10 cellular contexts compared by ENCODE assay signal in genomic region chr17:76414334-76415295, GRCh38. TPM values are rescaled to one million over a fixed set of nuclear protein-coding genes. Genes with fewer than 3 reads are reported as not detected.
DNase-seq lines count a peak whose midpoint lies in the region; ATAC-seq and TF ChIP-seq lines count a peak whose summit lies in the region.
"Had no signal": no experiment of that assay in that cellular context is flagged by ENCODE, and none has a peak within 500 bp of the region (broad histone marks: within the 10 kb centered on the region; RNA-seq: fewer than 3 reads in every experiment).

No MANE protein-coding gene starts in this region.

- H3K4me1 Mint-ChIP-seq in HFFc6 (ENCODE audit: low read depth), result peaks cover 25% of the 10 kb centered on the region
- H3K4me1 Mint-ChIP-seq in stimulated activated effector memory CD8-positive, alpha-beta T cell treated with anti-CD3 and anti-CD28 coated beads, Interleukin-12 subunit alpha, Interleukin-12 subunit beta, amount 100 ng/mL, for 72 hours, result peaks cover 17% of the 10 kb centered on the region
- H3K4me1 Mint-ChIP-seq in activated naive CD4-positive, alpha-beta T cell treated with anti-CD3 and anti-CD28 coated beads for 36 hours (ENCODE audit: low read depth), result peaks cover 5% of the 10 kb centered on the region

- no peak for TF ChIP-seq CTCF in HFFc6 (IDR thresholded peaks at IDR 0.05)

- no peaks in the 10 kb centered on the region; the same call in none of the 2 replicates for H3K27me3 Mint-ChIP-seq in HFFc6 (ENCODE audit: insufficient read depth)
- no peaks in the 10 kb centered on the region for H3K27me3 Mint-ChIP-seq in activated naive CD4-positive, alpha-beta T cell treated with anti-CD3 and anti-CD28 coated beads for 36 hours (ENCODE audit: low read depth)

- no peak for ATAC-seq in stimulated activated effector memory CD8-positive, alpha-beta T cell treated with anti-CD3 and anti-CD28 coated beads, Interleukin-12 subunit alpha, Interleukin-12 subunit beta, amount 100 ng/mL, for 72 hours
- ATAC-seq in HG02885 (IDR thresholded peaks at IDR 0.05; ENCODE audit: poor library complexity, unreplicated experiment), result no peak
- no peak for ATAC-seq in HG02763 (IDR thresholded peaks at IDR 0.05; ENCODE audit: unreplicated experiment)
- ATAC-seq: activated T-cell treated with anti-CD3 and anti-CD28 coated beads, Interleukin-2, amount 50 U/mL, for 4 hours had no signal

- CTCF ChIA-PET in activated naive CD4-positive, alpha-beta T cell treated with anti-CD3 and anti-CD28 coated beads for 36 hours (lab: Charles Lee), result interaction anchor here (0.6 to 2.6 kb wide), 4 partner anchors 13 to 52 kb away, joined by 3 to 12 read pairs (median 3); partner anchors contain the start of gene UBE2O

- H3K4me3 Mint-ChIP-seq in HFFc6, result no peak overlapping the region
- no peak overlapping the region for H3K4me3 Mint-ChIP-seq in stimulated activated effector memory CD8-positive, alpha-beta T cell treated with anti-CD3 and anti-CD28 coated beads, Interleukin-12 subunit alpha, Interleukin-12 subunit beta, amount 100 ng/mL, for 72 hours
- H3K4me3 Mint-ChIP-seq in activated naive CD4-positive, alpha-beta T cell treated with anti-CD3 and anti-CD28 coated beads for 36 hours, result no peak overlapping the region
- H3K4me3 Mint-ChIP-seq: activated T-cell treated with anti-CD3 and anti-CD28 coated beads, Interleukin-2, amount 50 U/mL, for 4 hours had no signal

- peak overlapping the region; percentile 65 for H3K27ac Mint-ChIP-seq in HFFc6
- H3K27ac Mint-ChIP-seq in stimulated activated effector memory CD8-positive, alpha-beta T cell treated with anti-CD3 and anti-CD28 coated beads, Interleukin-12 subunit alpha, Interleukin-12 subunit beta, amount 100 ng/mL, for 72 hours, result peak overlapping the region; percentile 70
- H3K27ac Mint-ChIP-seq in activated naive CD4-positive, alpha-beta T cell treated with anti-CD3 and anti-CD28 coated beads for 36 hours, result no peak overlapping the region

- no peaks in the 10 kb centered on the region for H3K9me3 Mint-ChIP-seq in HFFc6
- H3K9me3 Mint-ChIP-seq in stimulated activated effector memory CD8-positive, alpha-beta T cell treated with anti-CD3 and anti-CD28 coated beads, Interleukin-12 subunit alpha, Interleukin-12 subunit beta, amount 100 ng/mL, for 72 hours, result no peaks in the 10 kb centered on the region
- H3K9me3 Mint-ChIP-seq in activated naive CD4-positive, alpha-beta T cell treated with anti-CD3 and anti-CD28 coated beads for 36 hours, result no peaks in the 10 kb centered on the region
- H3K9me3 Mint-ChIP-seq: activated T-cell treated with anti-CD3 and anti-CD28 coated beads, Interleukin-2, amount 50 U/mL, for 4 hours had no signal

- DNase-seq in HFFc6 (peak; percentile 50), SK-N-DZ (ENCODE audit: low spot score) (peak; percentile 72), cardiac septum (ENCODE audit: low spot score) (peak; percentile 87), RKO (ENCODE audit: low spot score) (no peak)
- no peak for DNase-seq in stimulated activated effector memory CD8-positive, alpha-beta T cell treated with anti-CD3 and anti-CD28 coated beads, Interleukin-12 subunit alpha, Interleukin-12 subunit beta, amount 100 ng/mL, for 72 hours (ENCODE audit: low spot score in 2 of 2)
- no peak for DNase-seq in activated naive CD4-positive, alpha-beta T cell treated with anti-CD3 and anti-CD28 coated beads for 36 hours
- DNase-seq: activated T-cell treated with anti-CD3 and anti-CD28 coated beads, Interleukin-2, amount 50 U/mL, for 4 hours had no signal

- no peaks in the 10 kb centered on the region for H3K36me3 Mint-ChIP-seq in HFFc6 (ENCODE audit: low read depth)
- H3K36me3 Mint-ChIP-seq in stimulated activated effector memory CD8-positive, alpha-beta T cell treated with anti-CD3 and anti-CD28 coated beads, Interleukin-12 subunit alpha, Interleukin-12 subunit beta, amount 100 ng/mL, for 72 hours, result peaks cover 12% of the 10 kb centered on the region
- H3K36me3 Mint-ChIP-seq in activated naive CD4-positive, alpha-beta T cell treated with anti-CD3 and anti-CD28 coated beads for 36 hours (ENCODE audit: low read depth), result no peaks in the 10 kb centered on the region

- intact Hi-C loops in cardiac septum (cut with DNase I), result loop anchor here (2.0 kb wide), 1 partner anchor 38 kb away; the partner anchor contains the start of gene UBE2O
- intact Hi-C loops in activated naive CD4-positive, alpha-beta T cell treated with anti-CD3 and anti-CD28 coated beads for 36 hours (cut with micrococcal nuclease), result no loop called here

RNA-seq across cellular contexts. Expression of gene SPHK1, which starts 30.2 kb away (rescaled TPM):
- 10 to 100 TPM; 53.9 to 68.1 (median 55.7) TPM for total RNA-seq in HFFc6 (2021; fragmentation: NEBNext Ultra II Directional; extraction: Animal tissue kit (Norgen Biotek cat#: 25700))
- polyA plus RNA-seq in SK-N-DZ (2014; cell fraction: cytosol; rRNA removed), result 3.7 and 6.7 TPM in 2 replicates
- polyA plus RNA-seq in SK-N-DZ (2014; cell fraction: nucleus; rRNA removed), result 7.1 and 8.8 TPM in 2 replicates
- total RNA-seq in cardiac septum, result 11.0 TPM
- total RNA-seq in activated naive CD4-positive, alpha-beta T cell treated with anti-CD3 and anti-CD28 coated beads for 36 hours, result 1 to 10 TPM; 9.0 to 9.2 TPM

RNA-seq across cellular contexts. Expression of gene UBE2O, which starts 38.3 kb away (rescaled TPM):
- 10 to 100 TPM; 24.3 to 26.0 (median 24.5) TPM for total RNA-seq in HFFc6 (2021; fragmentation: NEBNext Ultra II Directional; extraction: Animal tissue kit (Norgen Biotek cat#: 25700))
- polyA plus RNA-seq in SK-N-DZ (2014; cell fraction: cytosol; rRNA removed), result 24.6 and 32.0 TPM in 2 replicates
- polyA plus RNA-seq in SK-N-DZ (2014; cell fraction: nucleus; rRNA removed), result 41.7 and 53.0 TPM in 2 replicates
- 31.1 TPM for total RNA-seq in cardiac septum
- 10 to 100 TPM; 18.8 TPM for total RNA-seq in activated naive CD4-positive, alpha-beta T cell treated with anti-CD3 and anti-CD28 coated beads for 36 hours

RNA-seq across cellular contexts. Expression of gene AANAT, which starts 52.8 kb away (rescaled TPM):
- total RNA-seq in HFFc6 (2021; fragmentation: NEBNext Ultra II Directional; extraction: Animal tissue kit (Norgen Biotek cat#: 25700)), result under 1 TPM in 1 of 6 experiments, not detected in 5; 0.21 TPM
- not detected in 2 replicates for polyA plus RNA-seq in SK-N-DZ (2014; cell fraction: cytosol; rRNA removed)
- not detected in 2 replicates for polyA plus RNA-seq in SK-N-DZ (2014; cell fraction: nucleus; rRNA removed)
- not detected for total RNA-seq in cardiac septum
- total RNA-seq in activated naive CD4-positive, alpha-beta T cell treated with anti-CD3 and anti-CD28 coated beads for 36 hours, result not detected
- total RNA-seq: activated T-cell treated with anti-CD3 and anti-CD28 coated beads, Interleukin-2, amount 50 U/mL, for 4 hours; liver had no signal
- polyA plus RNA-seq: liver had no signal

Comparison
In these comparisons a context has a peak if more than half of its experiments do, and no peak if none do; other contexts are left out.
1. DNase-seq: peak in HFFc6 (single experiment), SK-N-DZ (single experiment) and cardiac septum (single experiment); none in stimulated activated effector memory CD8-positive, alpha-beta T cell treated with anti-CD3 and anti-CD28 coated beads, Interleukin-12 subunit alpha, Interleukin-12 subunit beta, amount 100 ng/mL, for 72 hours (0 of 2), RKO (single experiment) and activated naive CD4-positive, alpha-beta T cell treated with anti-CD3 and anti-CD28 coated beads for 36 hours (single experiment).